11 cellular contexts compared by ENCODE assay signal in the genomic region with DNA sequence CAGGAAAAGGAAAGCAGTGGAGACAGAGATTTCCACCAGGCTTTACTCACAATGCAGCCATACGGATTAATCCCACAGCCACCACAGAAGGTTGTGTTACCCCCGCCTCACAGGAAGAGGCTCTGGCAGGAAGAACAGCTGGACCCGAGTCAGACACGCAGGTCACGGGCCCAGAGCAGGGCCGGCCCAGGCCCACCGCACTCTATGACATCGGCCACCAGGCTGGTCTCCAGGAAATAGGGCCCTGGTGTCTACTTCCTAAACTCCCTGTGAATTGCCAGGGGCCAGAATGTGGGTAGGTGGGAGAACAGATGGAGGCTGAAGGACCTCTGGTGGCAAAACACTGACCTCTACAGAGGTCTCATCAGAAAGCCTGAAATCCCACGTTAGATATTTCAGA. TPM values are rescaled to one million over a fixed set of nuclear protein-coding genes. Genes with fewer than 3 reads are reported as not detected.
DNase-seq lines count a peak whose midpoint lies in the region; ATAC-seq, FAIRE-seq and TF ChIP-seq lines count a peak whose summit lies in the region.
"Had no signal": no experiment of that assay in that cellular context is flagged by ENCODE, and none has a peak within 500 bp of the region (broad histone marks: within the 10 kb centered on the region; RNA-seq: fewer than 3 reads in every experiment).

No MANE protein-coding gene starts in this region.

- H3K27ac Mint-ChIP-seq in IgD-negative memory B cell (peak overlapping the region in 2 of 3 donors; percentile 73 to 86), neural crest cell (ENCODE audit: unreplicated experiment) (peak overlapping the region; percentile 23)

- peak overlapping the region in 2 of 4 experiments; percentile 13 to 36; a peak in 1 of 7 replicates for H3K9ac ChIP-seq in H1 (replicated peaks in 1 of 4; ENCODE audit: extremely low read depth in 1 of 4, low read depth in 3 of 4, low read length in 3 of 4)
- H3K9ac ChIP-seq: KMS-11 had no signal

- peak overlapping the region in 1 of 4 donors; percentile 28 for H3K4me3 Mint-ChIP-seq in IgD-negative memory B cell
- H3K4me3 Mint-ChIP-seq in neural crest cell = no peak overlapping the region

- H2BK5ac ChIP-seq in H1 (ENCODE audit: low read depth, low read length) = peak overlapping the region; percentile 95; the same call in 1 of the 2 replicates

- peaks cover 6% of the 10 kb centered on the region; the same call in 1 of the 2 replicates for H3K79me1 ChIP-seq in H1 (ENCODE audit: low read depth, low read length)

- H3K23ac ChIP-seq in H1 (ENCODE audit: insufficient read length) = no peak overlapping the region

- H3K4me1 ChIP-seq in H1 (replicated peaks in 1 of 4; ENCODE audit: control insufficient read depth in 3 of 4, insufficient read depth in 4 of 4, low read length in 3 of 4) = peaks cover 17 to 34% (median 26%) of the 10 kb centered on the region in 4 experiments

- no peak for TF ChIP-seq CTCF in AG04450 (IDR thresholded peaks at IDR 0.05; ENCODE audit: low read depth, low read length)
- peak in 2 of 3 experiments; percentile 19 to 20; a peak in 2 of 4 replicates for TF ChIP-seq CTCF in H1 (IDR thresholded peaks at IDR 0.05; ENCODE audit: control extremely low read depth in 1 of 3, insufficient read depth in 1 of 3, low read depth in 1 of 3, low read length in 3 of 3)
- no peak for TF ChIP-seq CTCF in neural crest cell (conservative IDR thresholded peaks at IDR 0.05)

- H3K79me2 ChIP-seq in H1 (ENCODE audit: control insufficient read depth in 1 of 2, insufficient read depth in 2 of 2, low read length in 2 of 2) = peaks cover 0 to 2% of the 10 kb centered on the region in 2 experiments; a peak in 1 of 4 replicates

- no peak overlapping the region for H3K4me3 ChIP-seq in AG04450 (ENCODE audit: low read depth, low read length)
- H3K4me3 ChIP-seq in H1 (ENCODE audit: extremely low read depth in 1 of 4, insufficient read depth in 2 of 4, low read depth in 3 of 4, low read length in 4 of 4) = no peak overlapping the region

- H2BK15ac ChIP-seq in H1 (ENCODE audit: low read length) = peak overlapping the region; percentile 92; the same call in 1 of the 2 replicates

- 85% methylated on average over 9 of the region's 9 CpGs; no CpG with 5 or more reads in 1 of the 2 experiments for WGBS in H1 (ENCODE audit: extremely low coverage in 1 of 2, insufficient coverage in 1 of 2, insufficient read length in 1 of 2, insufficient replicate concordance in 2 of 2, low coverage in 1 of 2, low lambda C conversion rate in 2 of 2, missing lambda C conversion rate in 1 of 2), 2 experiments

- peaks cover 1% of the 10 kb centered on the region for H3K36me3 Mint-ChIP-seq in IgD-negative memory B cell
- H3K36me3 Mint-ChIP-seq in neural crest cell (ENCODE audit: low read depth) = no peaks in the 10 kb centered on the region

- H2BK20ac ChIP-seq in H1 (ENCODE audit: low read length) = 0 out of 2 replicates have a peak overlapping the region, but pooled peaks have one; percentile 97

- H4K8ac ChIP-seq in H1 (ENCODE audit: extremely low read depth, insufficient read depth, low read length) = no peak overlapping the region; the same call in 1 of the 2 replicates

- H3K4ac ChIP-seq in H1 (replicated peaks; ENCODE audit: insufficient read length, low read depth, low read length) = no peak overlapping the region

- H3K9me3 ChIP-seq in AG04450 (ENCODE audit: control insufficient read depth, insufficient read depth, low read length) (peaks cover 3% of the 10 kb centered on the region; the same call in 1 of the 2 replicates), H1 (ENCODE audit: insufficient read depth in 2 of 2, low read depth in 1 of 2, low read length in 1 of 2) (no peaks in the 10 kb centered on the region)

- no peak for FAIRE-seq in H1 (lab: Jason Lieb, UNC)

- peak overlapping the region; percentile 99 for H3K27ac ChIP-seq in AG04450 (ENCODE audit: low read depth, low read length)
- H3K27ac ChIP-seq in H1 (ENCODE audit: low read depth, low read length) = peak overlapping the region; percentile 91
- H3K27ac ChIP-seq: KMS-11 had no signal

- peaks cover 0 to 8% of the 10 kb centered on the region in 2 experiments for H4K20me1 ChIP-seq in H1 (replicated peaks in 1 of 2; ENCODE audit: control insufficient read depth in 1 of 2, insufficient read depth in 2 of 2, low read length in 2 of 2)

- H3K4me1 Mint-ChIP-seq in IgD-negative memory B cell (peaks cover 0 to 11% (median 4%) of the 10 kb centered on the region in 3 donors), neural crest cell (peaks cover 34% of the 10 kb centered on the region)

- H3K9me3 Mint-ChIP-seq in IgD-negative memory B cell (no peaks in the 10 kb centered on the region), neural crest cell (no peaks in the 10 kb centered on the region)

- ATAC-seq in HG03378 (IDR thresholded peaks at IDR 0.05; ENCODE audit: unreplicated experiment) (no peak), HG02588 (IDR thresholded peaks at IDR 0.05; ENCODE audit: unreplicated experiment) (no peak)

- no peak overlapping the region for H2AFZ ChIP-seq in H1 (ENCODE audit: low read length)

- no peak overlapping the region for H3K14ac ChIP-seq in H1 (ENCODE audit: insufficient read length)

- no peak overlapping the region for H3K56ac ChIP-seq in H1 (replicated peaks; ENCODE audit: insufficient read length, low read depth, low read length)

- H2AK5ac ChIP-seq in H1 (ENCODE audit: low read depth, low read length) = peak overlapping the region; percentile 77; the same call in 1 of the 2 replicates

- H3K18ac ChIP-seq in H1 (ENCODE audit: extremely low read depth, low read length) = peak overlapping the region; percentile 88; the same call in 1 of the 2 replicates

- POLR2A ChIA-PET in AG04450 (lab: Yijun Ruan, JAX) (interaction anchor here (1.5 to 2.9 kb wide), 3 partner anchors 10 to 44 kb away, joined by 4 to 18 read pairs (median 10); no protein-coding TSS in a partner anchor), H1 (lab: Charles Lee; ENCODE audit: partially characterized antibody) (interaction anchor here (0.9 to 3.2 kb wide), 8 partner anchors 7 to 74 kb away, joined by 3 to 26 read pairs (median 6); partner anchors contain the start of genes MGAT1 and ZFP62)

- H3K23me2 ChIP-seq in H1 (ENCODE audit: low read depth, low read length) = no peaks in the 10 kb centered on the region

- CTCF ChIA-PET in AG04450 (lab: Charles Lee) (no interaction called here), H1 (lab: Charles Lee; ENCODE audit: partially characterized antibody) (interaction anchor here (0.6 to 10.6 kb wide), 4 partner anchors 14 to 323 kb away, joined by 3 to 99 read pairs (median 6); partner anchors contain the start of gene MGAT1)

- H2BK120ac ChIP-seq in H1 (replicated peaks; ENCODE audit: low read depth, low read length) = no peak overlapping the region

- no peak for TF ChIP-seq POLR2A in H1 (IDR thresholded peaks at IDR 0.05; ENCODE audit: control extremely low read depth in 1 of 2, low read depth in 2 of 2, low read length in 2 of 2)

- H3K27me3 Mint-ChIP-seq in IgD-negative memory B cell = no peaks in the 10 kb centered on the region
- H3K27me3 Mint-ChIP-seq in neural crest cell (ENCODE audit: low read depth) = no peaks in the 10 kb centered on the region

- H2BK12ac ChIP-seq in H1 (ENCODE audit: low read depth, low read length) = peak overlapping the region; percentile 97

- no peak overlapping the region for H4K5ac ChIP-seq in H1 (ENCODE audit: insufficient read length, low read depth, low read length)

- H3K27me3 ChIP-seq in AG04450 (ENCODE audit: control insufficient read depth, insufficient read depth, low read length) (no peaks in the 10 kb centered on the region), H1 (replicated peaks in 1 of 4; ENCODE audit: control insufficient read depth in 3 of 4, extremely low read depth in 1 of 4, insufficient read depth in 3 of 4, low read length in 3 of 4) (no peaks in the 10 kb centered on the region)

- H3K36me3 ChIP-seq in H1 (ENCODE audit: control insufficient read depth in 2 of 4, insufficient read depth in 4 of 4, low read length in 3 of 4) = peaks cover 2 to 8% (median 5%) of the 10 kb centered on the region in 4 experiments; a peak in 6 of 8 replicates

- no peak for DNase-seq in AG04450 (ENCODE audit: low read depth, low spot score)
- no peak for DNase-seq in H1 (ENCODE audit: low read depth in 1 of 2, low spot score in 2 of 2)
- DNase-seq in neural crest cell (ENCODE audit: low read depth, low spot score) = no peak
- no peak for DNase-seq in NCI-H446 treated with DMSO at 0.1 percent for 48 hours (lab: John Stamatoyannopoulos, UW)
- no peak for DNase-seq in Kasumi-1 (lab: John Stamatoyannopoulos, UW)

- H4K91ac ChIP-seq in H1 (replicated peaks; ENCODE audit: insufficient read length, low read length) = peak overlapping the region; percentile 67

- peak; percentile 42 to 57; a peak in 3 of 4 replicates for TF ChIP-seq RAD21 in H1 (IDR thresholded peaks at IDR 0.05 in 1 of 2, conservative IDR thresholded peaks at IDR 0.05 in 1 of 2; ENCODE audit: low read depth in 2 of 2, low read length in 2 of 2)

- TF ChIP-seq EP300 in H1 (IDR thresholded peaks at IDR 0.05; ENCODE audit: borderline replicate concordance in 1 of 2, low read depth in 2 of 2, low read length in 2 of 2) = no peak

- peak overlapping the region in 1 of 2 experiments; percentile 53; a peak in 2 of 4 replicates for H3K4me2 ChIP-seq in H1 (ENCODE audit: insufficient read depth in 1 of 2, low read depth in 2 of 2, low read length in 2 of 2)
- H3K4me2 ChIP-seq: KMS-11 had no signal

RNA-seq across cellular contexts. Expression of gene MGAT1, which starts 15.6 kb away (rescaled TPM):
- polyA plus RNA-seq in AG04450 (2011; rRNA removed) = 96.2 and 121 TPM in 2 replicates
- 82.4 and 91.3 TPM in 2 replicates for polyA minus RNA-seq in AG04450 (2011; rRNA and poly(A)+ RNA removed)
- polyA plus RNA-seq in IgD-negative memory B cell = 101 TPM
- total RNA-seq in H1 (2021; fragmentation: NEBNext Ultra II Directional; extraction: Animal tissue kit (Norgen Biotek cat#: 25700)) = 77.0 and 83.8 TPM in 2 replicates
- 66.8 and 96.1 TPM in 2 replicates for polyA plus RNA-seq in H1 (2011; rRNA removed)
- polyA plus RNA-seq in H1 (2011; cell fraction: cytosol; rRNA removed) = 68.3 TPM
- polyA plus RNA-seq in H1 (2011; cell fraction: nucleus; rRNA removed) = 76.0 TPM
- 63.6 to 73.4 TPM (median 72.7 TPM) in 4 replicates for polyA plus RNA-seq in H1 (2012, experiment 1 of 2)
- polyA plus RNA-seq in H1 (2012, experiment 2 of 2) = 82.2 TPM
- 63.4 TPM for polyA plus RNA-seq in H1 (2013, experiment 1 of 2)
- 63.9 TPM for polyA plus RNA-seq in H1 (2013, experiment 2 of 2)
- 41.2 and 48.6 TPM in 2 replicates for polyA minus RNA-seq in H1 (2011; rRNA and poly(A)+ RNA removed)
- polyA minus RNA-seq in H1 (2011; cell fraction: cytosol; rRNA and poly(A)+ RNA removed) = 56.2 TPM
- 38.8 TPM for polyA minus RNA-seq in H1 (2011; cell fraction: nucleus; rRNA and poly(A)+ RNA removed)
- 57.0 and 57.1 TPM in 2 replicates for total RNA-seq in neural crest cell

RNA-seq across cellular contexts. Expression of gene OR2Y1, which starts 47.2 kb away (rescaled TPM):
- polyA plus RNA-seq in AG04450 (2011; rRNA removed) (not detected in 2 replicates), IgD-negative memory B cell (not detected), H1 (2011; rRNA removed) (not detected in 2 replicates)
- not detected in 2 replicates for polyA minus RNA-seq in AG04450 (2011; rRNA and poly(A)+ RNA removed)
- not detected in 2 replicates for total RNA-seq in H1 (2021; fragmentation: NEBNext Ultra II Directional; extraction: Animal tissue kit (Norgen Biotek cat#: 25700))
- polyA plus RNA-seq in H1 (2011; cell fraction: cytosol; rRNA removed) = not detected
- not detected for polyA plus RNA-seq in H1 (2011; cell fraction: nucleus; rRNA removed)
- not detected in 4 replicates for polyA plus RNA-seq in H1 (2012, experiment 1 of 2)
- not detected for polyA plus RNA-seq in H1 (2012, experiment 2 of 2)
- not detected for polyA plus RNA-seq in H1 (2013, experiment 1 of 2)
- polyA plus RNA-seq in H1 (2013, experiment 2 of 2) = not detected
- not detected in 2 replicates for polyA minus RNA-seq in H1 (2011; rRNA and poly(A)+ RNA removed)
- not detected for polyA minus RNA-seq in H1 (2011; cell fraction: cytosol; rRNA and poly(A)+ RNA removed)
- polyA minus RNA-seq in H1 (2011; cell fraction: nucleus; rRNA and poly(A)+ RNA removed) = not detected
- total RNA-seq in neural crest cell = not detected in 2 replicates
- total RNA-seq: Daoy, RPMI7951 had no signal

Comparison
In these comparisons a context has a peak if more than half of its experiments do, and no peak if none do; other contexts are left out.
1. CTCF ChIP-seq: peak in H1 (2 of 3); none in AG04450 (single experiment) and neural crest cell (single experiment).